In genomic region chr6:138004423-138005287, GRCh38 we compare ENCODE assay signal across 8 cellular contexts.
DNase-seq lines count a peak whose midpoint lies in the region; ATAC-seq and TF ChIP-seq lines count a peak whose summit lies in the region.

No MANE protein-coding gene starts in this region.

- H3K4me1 ChIP-seq in KMS-11 (ENCODE audit: low read depth, poor library complexity, severe bottlenecking): peaks cover 42% of the 10 kb centered on the region
- no peaks in the 10 kb centered on the region for H3K4me1 ChIP-seq in ascending aorta

- H2AFZ ChIP-seq in KMS-11 (ENCODE audit: low read depth) (peak overlapping the region; percentile 2; the same call in 1 of the 2 replicates), SU-DHL-6 (ENCODE audit: low read depth, low read length, severe bottlenecking) (no peak overlapping the region)

- H3K36me3 ChIP-seq in KMS-11 (ENCODE audit: insufficient read depth) (no peaks in the 10 kb centered on the region), SU-DHL-6 (ENCODE audit: low read length) (no peaks in the 10 kb centered on the region), ascending aorta (no peaks in the 10 kb centered on the region)

- H4K20me1 ChIP-seq in KMS-11 (ENCODE audit: insufficient read depth) (no peaks in the 10 kb centered on the region), SU-DHL-6 (ENCODE audit: low read depth, low read length) (no peaks in the 10 kb centered on the region)

- H3K79me2 ChIP-seq in KMS-11 (ENCODE audit: insufficient read depth, low read depth) (no peaks in the 10 kb centered on the region), SU-DHL-6 (ENCODE audit: insufficient read depth, low read length) (no peaks in the 10 kb centered on the region)

- TF ChIP-seq POLR2A in GM18505 (IDR thresholded peaks at IDR 0.05; ENCODE audit: borderline replicate concordance, extremely low read depth, insufficient read depth, insufficient read length): no peak

- DNase-seq in stimulated activated CD4-positive, alpha-beta T cell treated with anti-CD3 and anti-CD28 coated beads, Interleukin-15, amount 100 ng/mL, for 24 hours: peak; percentile 33
- DNase-seq in stimulated activated CD4-positive, alpha-beta T cell treated with anti-CD3 and anti-CD28 coated beads, Interleukin-12 subunit alpha, Interleukin-12 subunit beta, amount 100 ng/mL, for 4 hours: no peak
- peak; percentile 25 for DNase-seq in germinal center (ENCODE audit: low spot score)
- DNase-seq in superior temporal gyrus (ENCODE audit: extremely low spot score): peak; percentile 46
- no peak for DNase-seq in ascending aorta (ENCODE audit: low spot score in 2 of 2)

- H3K27ac ChIP-seq in KMS-11 (no peak overlapping the region; the same call in 1 of the 2 replicates), SU-DHL-6 (ENCODE audit: low read depth, low read length) (no peak overlapping the region), ascending aorta (no peak overlapping the region)

- H3K9ac ChIP-seq in KMS-11 (no peak overlapping the region), SU-DHL-6 (ENCODE audit: low read length) (no peak overlapping the region)

- H3K4me3 ChIP-seq in KMS-11 (IDR thresholded peaks at IDR 0.05; ENCODE audit: insufficient read depth, low read depth, low read length) (no peak overlapping the region), SU-DHL-6 (ENCODE audit: insufficient read depth, low read length, poor library complexity, severe bottlenecking) (no peak overlapping the region), ascending aorta (no peak overlapping the region)

- H3K4me2 ChIP-seq in KMS-11: peak overlapping the region; percentile 6; the same call in 1 of the 2 replicates
- no peak overlapping the region for H3K4me2 ChIP-seq in SU-DHL-6 (ENCODE audit: low read depth, low read length, poor library complexity, severe bottlenecking)

- H3K9me2 ChIP-seq in SU-DHL-6 (replicated peaks; ENCODE audit: insufficient read depth, low read length): no peaks in the 10 kb centered on the region

- H3K27me3 ChIP-seq in KMS-11 (ENCODE audit: insufficient read depth, low read depth) (no peaks in the 10 kb centered on the region), SU-DHL-6 (ENCODE audit: low read length) (no peaks in the 10 kb centered on the region), ascending aorta (no peaks in the 10 kb centered on the region)

- no peaks in the 10 kb centered on the region for H3K9me3 ChIP-seq in SU-DHL-6 (ENCODE audit: insufficient read depth, low read length)
- H3K9me3 ChIP-seq in ascending aorta: no peaks in the 10 kb centered on the region

- H3F3A ChIP-seq in SU-DHL-6 (ENCODE audit: insufficient read depth): no peaks in the 10 kb centered on the region

- intact Hi-C loops in ascending aorta (cut with DNase I): loop anchor here (10.0 kb wide), 1 partner anchor 300 kb away; no protein-coding TSS in a partner anchor

- TF ChIP-seq CTCF in KMS-11 (conservative IDR thresholded peaks at IDR 0.05; ENCODE audit: low read depth, low read length) (peak; percentile 67), SU-DHL-6 (IDR thresholded peaks at IDR 0.05; ENCODE audit: insufficient read depth, low read length, poor library complexity, severe bottlenecking) (peak; percentile 25), ascending aorta (IDR thresholded peaks at IDR 0.05) (peak in 1 of 3 experiments; percentile 45)

- ATAC-seq in GM18505 (IDR thresholded peaks at IDR 0.05; ENCODE audit: unreplicated experiment): no peak

Comparison
In these comparisons a context has a peak if more than half of its experiments do, and no peak if none do; other contexts are left out.
1. DNase-seq: peak in stimulated activated CD4-positive, alpha-beta T cell treated with anti-CD3 and anti-CD28 coated beads, Interleukin-15, amount 100 ng/mL, for 24 hours (single experiment), germinal center (single experiment) and superior temporal gyrus (single experiment); none in stimulated activated CD4-positive, alpha-beta T cell treated with anti-CD3 and anti-CD28 coated beads, Interleukin-12 subunit alpha, Interleukin-12 subunit beta, amount 100 ng/mL, for 4 hours (single experiment) and ascending aorta (0 of 2).